ENCODE assay signal across 9 cellular contexts in genomic region chr16:68704232-68704867, GRCh38. TPM values are rescaled to one million over a fixed set of nuclear protein-coding genes. Genes with fewer than 3 reads are reported as not detected.
DNase-seq lines count a peak whose midpoint lies in the region; ATAC-seq and TF ChIP-seq lines count a peak whose summit lies in the region.
"Had no signal": no experiment of that assay in that cellular context is flagged by ENCODE, and none has a peak within 500 bp of the region (broad histone marks: within the 10 kb centered on the region; RNA-seq: fewer than 3 reads in every experiment).

No MANE protein-coding gene starts in this region.

- H4K91ac ChIP-seq in neuronal stem cell (ENCODE audit: low read depth, low read length, poor library complexity): no peak overlapping the region

- POLR2A ChIA-PET in PC-3 (lab: Charles Lee; ENCODE audit: unreplicated experiment): no interaction called here

- no peaks in the 10 kb centered on the region for H3K79me1 ChIP-seq in neuronal stem cell (ENCODE audit: low read depth, low read length)

- no peak overlapping the region for H2BK12ac ChIP-seq in neuronal stem cell (ENCODE audit: low read length)

- no peak overlapping the region for H2BK5ac ChIP-seq in neuronal stem cell (ENCODE audit: low read length)

- no peak for TF ChIP-seq POLR2A in thyroid gland (IDR thresholded peaks at IDR 0.05)

- ATAC-seq in PC-3: peak; percentile 79
- no peak for ATAC-seq in GM19463 (IDR thresholded peaks at IDR 0.05; ENCODE audit: unreplicated experiment)

- no peaks in the 10 kb centered on the region for H3K9me3 Mint-ChIP-seq in activated T-cell treated with anti-CD3 and anti-CD28 coated beads, Interleukin-2, amount 50 U/mL, for 24 hours

- BruUV-seq in PC-3 (replicated peaks; lab: Mats Ljungman, UMichigan): no TSS peak

- H2AFZ ChIP-seq in Karpas-422 (ENCODE audit: low read length): no peak overlapping the region
- H2AFZ ChIP-seq in PC-3 (ENCODE audit: low read length): no peak overlapping the region
- no peak overlapping the region for H2AFZ ChIP-seq in neuronal stem cell (ENCODE audit: low read length)

- no peak overlapping the region for H2AK5ac ChIP-seq in neuronal stem cell (ENCODE audit: low read depth, low read length)

- peaks cover 5% of the 10 kb centered on the region for H3K4me1 Mint-ChIP-seq in activated T-cell treated with anti-CD3 and anti-CD28 coated beads, Interleukin-2, amount 50 U/mL, for 24 hours (ENCODE audit: low read depth)

- intact Hi-C loops in PC-3 (cut with micrococcal nuclease): loop anchor here (1.0 to 5.0 kb wide), 4 partner anchors 37 to 177 kb away; partner anchors contain the start of gene TANGO6
- intact Hi-C loops in thyroid gland (cut with DNase I): loop anchor here (10.0 kb wide), 2 partner anchors 110 to 170 kb away; partner anchors contain the start of gene ZFP90

- H3K9me2 ChIP-seq in Karpas-422 (replicated peaks; ENCODE audit: insufficient read depth, low read length) (no peaks in the 10 kb centered on the region), PC-3 (replicated peaks; ENCODE audit: low read length) (no peaks in the 10 kb centered on the region)

- CTCF ChIA-PET in PC-3 (lab: Charles Lee): interaction anchor here (0.5 to 0.7 kb wide), 3 partner anchors 40 to 114 kb away, joined by 5 to 7 read pairs (median 6); no protein-coding TSS in a partner anchor

- WGBS in neuronal stem cell (ENCODE audit: extremely low coverage in 2 of 2, insufficient read length in 2 of 2, insufficient replicate concordance in 1 of 2), 2 donors: no CpG with 5 or more reads among the region's 15 CpGs
- WGBS in thyroid gland, 2 donors: 47 to 53% methylated on average over 13 to 15 of the region's 15 CpGs

- H3K4me2 ChIP-seq in Karpas-422 (ENCODE audit: low read depth, low read length, poor library complexity, severe bottlenecking) (no peak overlapping the region), PC-3 (ENCODE audit: low read length) (no peak overlapping the region), neuronal stem cell (ENCODE audit: insufficient read depth, low read length, poor library complexity, severe bottlenecking) (no peak overlapping the region)

- no peaks in the 10 kb centered on the region for H3K36me3 ChIP-seq in Karpas-422 (ENCODE audit: insufficient read depth, low read length)
- no peaks in the 10 kb centered on the region for H3K36me3 ChIP-seq in PC-3 (ENCODE audit: low read depth, low read length)
- no peaks in the 10 kb centered on the region for H3K36me3 ChIP-seq in neuronal stem cell (replicated peaks in 1 of 2; ENCODE audit: control insufficient read depth in 2 of 2, insufficient read depth in 2 of 2, low read length in 2 of 2)
- no peaks in the 10 kb centered on the region for H3K36me3 ChIP-seq in thyroid gland

- H3F3A ChIP-seq in PC-3 (ENCODE audit: low read length, unreplicated experiment): no peaks in the 10 kb centered on the region

- H4K8ac ChIP-seq in neuronal stem cell (ENCODE audit: low read depth, low read length): no peak overlapping the region

- H3K9me3 ChIP-seq in Karpas-422 (ENCODE audit: low read length) (no peaks in the 10 kb centered on the region), PC-3 (ENCODE audit: low read length) (no peaks in the 10 kb centered on the region), neuronal stem cell (replicated peaks in 1 of 2; ENCODE audit: control insufficient read depth in 2 of 2, insufficient read depth in 1 of 2, low read depth in 1 of 2, low read length in 2 of 2) (no peaks in the 10 kb centered on the region), thyroid gland (no peaks in the 10 kb centered on the region)

- no peak overlapping the region for H3K27ac ChIP-seq in Karpas-422 (ENCODE audit: low read length)
- no peak overlapping the region for H3K27ac ChIP-seq in PC-3 (ENCODE audit: low read length)
- H3K27ac ChIP-seq in neuronal stem cell (replicated peaks; ENCODE audit: low read length): no peak overlapping the region
- no peak overlapping the region for H3K27ac ChIP-seq in thyroid gland

- H3K27me3 ChIP-seq in Karpas-422 (ENCODE audit: low read length): no peaks in the 10 kb centered on the region
- no peaks in the 10 kb centered on the region for H3K27me3 ChIP-seq in PC-3 (ENCODE audit: low read length)
- no peaks in the 10 kb centered on the region for H3K27me3 ChIP-seq in neuronal stem cell (ENCODE audit: control insufficient read depth in 3 of 3, insufficient read depth in 3 of 3, low read depth in 1 of 3, low read length in 3 of 3)
- no peaks in the 10 kb centered on the region for H3K27me3 ChIP-seq in thyroid gland

- no peak overlapping the region for H3K27ac Mint-ChIP-seq in activated T-cell treated with anti-CD3 and anti-CD28 coated beads, Interleukin-2, amount 50 U/mL, for 24 hours

- no peaks in the 10 kb centered on the region for H3K4me1 ChIP-seq in Karpas-422 (ENCODE audit: low read length)
- H3K4me1 ChIP-seq in PC-3 (ENCODE audit: insufficient read depth, low read length): peaks cover 18% of the 10 kb centered on the region
- peaks cover 0 to 11% of the 10 kb centered on the region in 2 donors for H3K4me1 ChIP-seq in neuronal stem cell (ENCODE audit: control insufficient read depth in 2 of 2, insufficient read depth in 1 of 2, low read depth in 1 of 2, low read length in 2 of 2)
- H3K4me1 ChIP-seq in thyroid gland: peaks cover 5 to 12% of the 10 kb centered on the region in 2 donors

- no peaks in the 10 kb centered on the region for H4K20me1 ChIP-seq in Karpas-422 (ENCODE audit: insufficient read depth, low read depth, low read length)
- no peaks in the 10 kb centered on the region for H4K20me1 ChIP-seq in PC-3 (ENCODE audit: low read length)

- H3K4ac ChIP-seq in neuronal stem cell (ENCODE audit: low read length): no peak overlapping the region

- H3K4me3 ChIP-seq in Karpas-422 (ENCODE audit: low read length) (no peak overlapping the region), PC-3 (ENCODE audit: low read length) (no peak overlapping the region), neuronal stem cell (ENCODE audit: low read length in 2 of 2) (no peak overlapping the region), thyroid gland (replicated peaks in 1 of 3) (no peak overlapping the region)

- peak; percentile 79 for TF ChIP-seq CTCF in PC-3 (conservative IDR thresholded peaks at IDR 0.05; ENCODE audit: low read depth, low read length)
- peak; percentile 65 to 96 (median 78) for TF ChIP-seq CTCF in thyroid gland (IDR thresholded peaks at IDR 0.05)

- DNase-seq in DMS153 treated with DMSO at 0.1 percent for 48 hours (lab: John Stamatoyannopoulos, UW; ENCODE audit: unreplicated experiment): peak; percentile 56
- peak; percentile 78 for DNase-seq in Karpas-422
- DNase-seq in PC-3: peak; percentile 87
- peak; percentile 81 for DNase-seq in activated T-cell treated with anti-CD3 and anti-CD28 coated beads, Interleukin-2, amount 50 U/mL, for 24 hours
- DNase-seq in fibroblast of peridontal ligament (ENCODE audit: extremely low read depth): peak; percentile 64
- peak; percentile 62 for DNase-seq in neuronal stem cell (ENCODE audit: low spot score)
- peak; percentile 89 to 94 for DNase-seq in thyroid gland

- H3K27me3 Mint-ChIP-seq in activated T-cell treated with anti-CD3 and anti-CD28 coated beads, Interleukin-2, amount 50 U/mL, for 24 hours: peaks cover 3% of the 10 kb centered on the region

- peak overlapping the region; percentile 67 for H3K23ac ChIP-seq in neuronal stem cell (ENCODE audit: low read depth, low read length, poor library complexity)

- no peak overlapping the region for H3K4me3 Mint-ChIP-seq in activated T-cell treated with anti-CD3 and anti-CD28 coated beads, Interleukin-2, amount 50 U/mL, for 24 hours

- H3K9ac ChIP-seq in Karpas-422 (ENCODE audit: low read length): no peak overlapping the region
- H3K9ac ChIP-seq in PC-3 (ENCODE audit: low read length): no peak overlapping the region
- no peak overlapping the region for H3K9ac ChIP-seq in neuronal stem cell (ENCODE audit: low read depth, low read length, poor library complexity)

- H2BK15ac ChIP-seq in neuronal stem cell (ENCODE audit: low read length): no peak overlapping the region

- no peak overlapping the region for H3K18ac ChIP-seq in neuronal stem cell (ENCODE audit: low read length)

- no peaks in the 10 kb centered on the region for H3K36me3 Mint-ChIP-seq in activated T-cell treated with anti-CD3 and anti-CD28 coated beads, Interleukin-2, amount 50 U/mL, for 24 hours (ENCODE audit: low read depth)

- H2BK120ac ChIP-seq in neuronal stem cell (ENCODE audit: low read depth, low read length): no peak overlapping the region

- H3K79me2 ChIP-seq in Karpas-422 (ENCODE audit: low read length): no peaks in the 10 kb centered on the region
- H3K79me2 ChIP-seq in PC-3 (ENCODE audit: low read length): no peaks in the 10 kb centered on the region

- H3K14ac ChIP-seq in neuronal stem cell (ENCODE audit: low read length): no peak overlapping the region

RNA-seq across cellular contexts. Expression of gene CDH1, which starts 32.7 kb away (rescaled TPM):
- not detected in 2 replicates for total RNA-seq in Karpas-422 (2014; rRNA removed; shearing (Covaris generic); ENCODE audit: low replicate concordance)
- total RNA-seq in PC-3 (2014; rRNA removed): 100 and 124 TPM in 2 replicates
- 0.13 TPM for polyA plus RNA-seq in neuronal stem cell (2013, experiment 1 of 2)
- polyA plus RNA-seq in neuronal stem cell (2013, experiment 2 of 2): 0.06 TPM
- total RNA-seq in thyroid gland: 100 to 1,000 TPM; 177 to 287 (median 279) TPM
- total RNA-seq: activated CD8-positive, alpha-beta memory T cell treated with anti-CD3 and anti-CD28 coated beads for 36 hours had no signal

RNA-seq across cellular contexts. Expression of gene CDH3, which starts 59.2 kb away (rescaled TPM):
- 0.97 TPM in 1 of 2 replicates, not detected in the other for total RNA-seq in Karpas-422 (2014; rRNA removed; shearing (Covaris generic); ENCODE audit: low replicate concordance)
- 102 and 109 TPM in 2 replicates for total RNA-seq in PC-3 (2014; rRNA removed)
- polyA plus RNA-seq in neuronal stem cell (2013, experiment 1 of 2): 11.8 TPM
- 10.5 TPM for polyA plus RNA-seq in neuronal stem cell (2013, experiment 2 of 2)
- 1 to 10 TPM; 1.1 to 5.0 (median 3.2) TPM for total RNA-seq in thyroid gland
- total RNA-seq: activated CD8-positive, alpha-beta memory T cell treated with anti-CD3 and anti-CD28 coated beads for 36 hours had no signal

Comparison
In these comparisons a context has a peak if more than half of its experiments do, and no peak if none do; other contexts are left out.
1. RNA of gene CDH1, which starts 32.7 kb away (total RNA-seq): 177 to 287 TPM in thyroid gland and 100 to 124 TPM in PC-3; not detected in Karpas-422; every median in the first group is over 100 times any median in the second.
2. RNA of gene CDH3, which starts 59.2 kb away (total RNA-seq): 102 to 109 TPM in PC-3; 1.1 to 5.0 TPM in thyroid gland and 0.97 TPM in Karpas-422; every median in the first group is over 10 times any median in the second.
3. Peak in every context shown above with its lines, with median percentiles within 50 percentile points of each other: DNase-seq.